ENCODE assay signal across 8 cellular contexts in genomic region chr2:208255557-208256106, GRCh38. TPM values are rescaled to one million over a fixed set of nuclear protein-coding genes. Genes with fewer than 3 reads are reported as not detected.
DNase-seq lines count a peak whose midpoint lies in the region; ATAC-seq, FAIRE-seq and TF ChIP-seq lines count a peak whose summit lies in the region.

No MANE protein-coding gene starts in this region.

- peak overlapping the region; percentile 38; the same call in 1 of the 2 replicates for H3K27ac ChIP-seq in ACC112 (ENCODE audit: low read depth, low read length)

- no peak for TF ChIP-seq CTCF in bronchial epithelial cell (IDR thresholded peaks at IDR 0.05; ENCODE audit: insufficient read depth, low read length, severe bottlenecking)
- TF ChIP-seq CTCF in natural killer cell (IDR thresholded peaks at IDR 0.05) = no peak
- TF ChIP-seq CTCF in D721Med (IDR thresholded peaks at IDR 0.05; ENCODE audit: insufficient read depth, missing control alignments) = no peak

- intact Hi-C loops in natural killer cell (cut with micrococcal nuclease) = no loop called here

- no peaks in the 10 kb centered on the region for H3K36me3 ChIP-seq in ACC112 (ENCODE audit: insufficient read depth, low read length)
- peaks cover 3% of the 10 kb centered on the region for H3K36me3 ChIP-seq in bronchial epithelial cell (ENCODE audit: control insufficient read depth, insufficient read depth, low read length)

- H3K27me3 ChIP-seq in ACC112 (ENCODE audit: insufficient read depth, low read length) = no peaks in the 10 kb centered on the region
- no peaks in the 10 kb centered on the region for H3K27me3 ChIP-seq in bronchial epithelial cell (ENCODE audit: control insufficient read depth, insufficient read depth, low read length)

- DNase-seq in bronchial epithelial cell (ENCODE audit: low read depth) (no peak), natural killer cell (no peak), D721Med (ENCODE audit: insufficient read length, low spot score) (no peak), cerebellar nuclear complex (lab: John Stamatoyannopoulos, UW) (no peak), NCI-H2029 treated with DMSO at 0.1 percent for 48 hours (lab: John Stamatoyannopoulos, UW) (no peak)

- peak overlapping the region; percentile 98 for H3K4me3 Mint-ChIP-seq in natural killer cell

- ATAC-seq in GM19452 (IDR thresholded peaks at IDR 0.05; ENCODE audit: unreplicated experiment) (peak; percentile 31), HG03520 (IDR thresholded peaks at IDR 0.05; ENCODE audit: unreplicated experiment) (peak; percentile 9), natural killer cell (no peak)

- peak overlapping the region; percentile 96 for H3K4me3 ChIP-seq in ACC112 (ENCODE audit: low read depth, low read length)
- peak overlapping the region; percentile 66 for H3K4me3 ChIP-seq in bronchial epithelial cell (ENCODE audit: low read depth, low read length)

- FAIRE-seq in bronchial epithelial cell (lab: Jason Lieb, UNC) = no peak
- FAIRE-seq in D721Med (lab: Jason Lieb, UNC) = no peak

- peak overlapping the region; percentile 66 to 86 for H3K27ac Mint-ChIP-seq in natural killer cell

- H3K4me1 ChIP-seq in ACC112 (ENCODE audit: control insufficient read depth, insufficient read depth, low read length, unreplicated experiment) = peaks cover 22% of the 10 kb centered on the region

- peaks cover 2% of the 10 kb centered on the region for H3K79me2 ChIP-seq in ACC112 (ENCODE audit: control insufficient read depth, insufficient read depth, low read length, unreplicated experiment)

- H3K27me3 Mint-ChIP-seq in natural killer cell (ENCODE audit: low read depth in 2 of 2) = peaks cover 6 to 7% of the 10 kb centered on the region in 2 donors

- peak overlapping the region; percentile 95 for H2AFZ ChIP-seq in ACC112 (ENCODE audit: low read length, unreplicated experiment)

- H3K4me1 Mint-ChIP-seq in natural killer cell = peaks cover 30 to 32% of the 10 kb centered on the region in 2 donors

- peaks cover 8% of the 10 kb centered on the region for H3K36me3 Mint-ChIP-seq in natural killer cell

- no peaks in the 10 kb centered on the region for H3K9me3 Mint-ChIP-seq in natural killer cell

RNA-seq across cellular contexts. Expression of gene IDH1, which starts 0.8 kb away (rescaled TPM):
- 363 and 451 TPM in 2 replicates for total RNA-seq in bronchial epithelial cell
- total RNA-seq in natural killer cell = 10 to 100 TPM in 2 of 3 donors, 1 to 10 TPM in 1; 6.8 to 15.2 (median 12.2) TPM

RNA-seq across cellular contexts. Expression of gene PIKFYVE, which starts 10.4 kb away (rescaled TPM):
- total RNA-seq in bronchial epithelial cell = 18.1 and 19.5 TPM in 2 replicates
- total RNA-seq in natural killer cell = 10 to 100 TPM; 38.9 to 48.7 (median 39.2) TPM

Comparison
In these comparisons a context has a peak if more than half of its experiments do, and no peak if none do; other contexts are left out.
1. ATAC-seq: peak in GM19452 (single experiment) and HG03520 (single experiment); none in natural killer cell (0 of 3).
2. RNA of gene IDH1, which starts 0.8 kb away (total RNA-seq): 363 to 451 TPM in bronchial epithelial cell; 6.8 to 15.2 TPM in natural killer cell; every median in the first group is over 10 times any median in the second.